In the genomic region with DNA sequence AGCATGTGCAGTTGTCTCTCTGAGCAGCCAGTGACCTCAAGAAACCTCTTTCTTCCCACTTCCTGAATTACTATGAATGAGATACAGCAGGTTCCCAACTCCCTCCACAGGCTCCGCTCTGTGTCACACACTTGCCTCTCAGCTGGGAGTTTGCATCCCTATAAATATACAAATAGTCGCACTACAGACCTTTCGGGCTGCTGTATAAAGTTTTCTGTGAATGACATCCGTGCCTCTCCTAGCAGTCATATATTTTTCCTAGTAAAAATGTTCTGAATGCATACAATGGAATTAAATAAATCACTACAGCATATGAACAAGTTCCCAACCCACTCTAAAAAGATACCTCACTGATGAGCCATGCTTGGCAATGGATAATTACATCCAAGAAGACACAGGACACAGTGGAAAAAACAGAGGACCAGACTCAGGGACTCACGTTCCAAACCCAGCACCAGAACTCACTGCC, we compare ENCODE assay signal across 11 cellular contexts.
A peak's percentile ranks its signal among the peaks of the same experiment; 100 is the strongest.
DNase-seq lines count a peak whose midpoint lies in the region; ATAC-seq, FAIRE-seq and TF ChIP-seq lines count a peak whose summit lies in the region.
"Had no signal": no experiment of that assay in that cellular context is flagged by ENCODE, and none has a peak within 500 bp of the region (broad histone marks: within the 10 kb centered on the region; RNA-seq: fewer than 3 reads in every experiment).

No MANE protein-coding gene starts in this region.

- POLR2A ChIA-PET in HCT116 (lab: Charles Lee) (no interaction called here), GM12878 (lab: Charles Lee) (no interaction called here)

- TSS peak; percentile 26 for BruUV-seq in HCT116 (replicated peaks; lab: Mats Ljungman, UMichigan)
- TSS peak; percentile 24 for BruUV-seq in GM12878 (replicated peaks; lab: Mats Ljungman, UMichigan)

- ATAC-seq in HCT116 (no peak), GM12878 (no peak), SK-N-SH treated with all-trans-retinoic acid at 6 μM for 48 hours (no peak)
- ATAC-seq: left cardiac atrium had no signal

- H3K27ac ChIP-seq in HCT116 (ENCODE audit: low read depth, low read length) (no peak overlapping the region), GM12878 (ENCODE audit: control insufficient read depth, insufficient read depth) (no peak overlapping the region), muscle layer of duodenum (ENCODE audit: low read length) (peak overlapping the region; percentile 78), WERI-Rb-1 (no peak overlapping the region)

- no peak for TF ChIP-seq EP300 in GM12878 (IDR thresholded peaks at IDR 0.05; ENCODE audit: borderline replicate concordance in 1 of 2, control insufficient read depth in 1 of 2, low read depth in 2 of 2, low read length in 2 of 2)

- no peak overlapping the region for H3K9ac ChIP-seq in HCT116 (ENCODE audit: low read length)
- no peak overlapping the region for H3K9ac ChIP-seq in GM12878 (ENCODE audit: control insufficient read depth, insufficient read depth, low read length)

- H3K36me3 ChIP-seq in HCT116 (ENCODE audit: control insufficient read depth in 1 of 2, insufficient read depth in 2 of 2, low read length in 2 of 2) (peaks cover 4 to 16% of the 10 kb centered on the region in 2 experiments; a peak in 2 of 4 replicates), GM12878 (ENCODE audit: control insufficient read depth in 2 of 2, insufficient read depth in 2 of 2, low read length in 1 of 2) (peaks cover 12 to 19% of the 10 kb centered on the region in 2 experiments), muscle layer of duodenum (ENCODE audit: control insufficient read depth in 1 of 2, insufficient read depth in 2 of 2, low read length in 2 of 2) (peaks cover 0 to 17% of the 10 kb centered on the region in 2 donors), WERI-Rb-1 (peaks cover 23% of the 10 kb centered on the region)

- H3K79me2 ChIP-seq in HCT116 (ENCODE audit: insufficient read depth, low read length): peaks cover 58% of the 10 kb centered on the region
- peaks cover 37% of the 10 kb centered on the region for H3K79me2 ChIP-seq in GM12878 (ENCODE audit: control insufficient read depth, insufficient read depth, low read length)

- H4K20me1 ChIP-seq in HCT116 (ENCODE audit: insufficient read depth) (peaks cover 8% of the 10 kb centered on the region), GM12878 (ENCODE audit: control insufficient read depth, insufficient read depth) (no peaks in the 10 kb centered on the region; the same call in 1 of the 2 replicates)

- H2AFZ ChIP-seq in HCT116 (ENCODE audit: low read depth, low read length, poor library complexity, severe bottlenecking) (no peak overlapping the region), GM12878 (ENCODE audit: control insufficient read depth, low read depth, low read length) (no peak overlapping the region)

- CTCF ChIA-PET in HCT116 (lab: Charles Lee) (no interaction called here), GM12878 (lab: Yijun Ruan, JAX) (no interaction called here)

- no peaks in the 10 kb centered on the region for H3K9me3 ChIP-seq in HCT116 (ENCODE audit: control insufficient read depth in 1 of 2, insufficient read depth in 1 of 2, low read depth in 1 of 2, low read length in 2 of 2)
- H3K9me3 ChIP-seq in GM12878 (replicated peaks; ENCODE audit: control insufficient read depth, insufficient read depth, low read length): no peaks in the 10 kb centered on the region
- H3K9me3 ChIP-seq in muscle layer of duodenum (ENCODE audit: control insufficient read depth in 1 of 2, low read length in 2 of 2): no peaks in the 10 kb centered on the region
- H3K9me3 ChIP-seq in WERI-Rb-1 (ENCODE audit: severe bottlenecking): no peaks in the 10 kb centered on the region

- in situ Hi-C loops in GM12878 (cut with MboI): no loop called here

- H3K27me3 ChIP-seq in HCT116 (ENCODE audit: insufficient read depth, low read length): no peaks in the 10 kb centered on the region
- no peaks in the 10 kb centered on the region for H3K27me3 ChIP-seq in GM12878 (replicated peaks in 1 of 2; ENCODE audit: control insufficient read depth in 2 of 2, insufficient read depth in 2 of 2, low read length in 1 of 2)
- no peaks in the 10 kb centered on the region for H3K27me3 ChIP-seq in muscle layer of duodenum (ENCODE audit: low read depth, low read length)
- H3K27me3 ChIP-seq in WERI-Rb-1 (ENCODE audit: insufficient read depth, low read depth, severe bottlenecking): no peaks in the 10 kb centered on the region

- WGBS in GM12878 (ENCODE audit: insufficient coverage, insufficient replicate concordance, low lambda C conversion rate, missing lambda C conversion rate): 90% methylated on average over 5 of the region's 5 CpGs

- peak; percentile 28 for DNase-seq in CD1c-positive myeloid dendritic cell (ENCODE audit: extremely low spot score)
- no peak for DNase-seq in HCT116 (ENCODE audit: low read depth, low spot score)
- DNase-seq in GM12878 (ENCODE audit: low read depth, low spot score): no peak
- DNase-seq in activated effector memory CD4-positive, alpha-beta T cell treated with anti-CD3 and anti-CD28 coated beads, Interleukin-2, amount 50 U/mL, for 16 hours: no peak
- DNase-seq in stimulated activated CD8-positive, alpha-beta memory T cell treated with anti-CD3 and anti-CD28 coated beads, Interleukin-4, amount 100 ng/mL, for 48 hours: no peak
- no peak for DNase-seq in WERI-Rb-1
- DNase-seq: COR-L47, left cardiac atrium had no signal

- FAIRE-seq in GM12878 (lab: Jason Lieb, UNC): no peak
- FAIRE-seq: colon had no signal

- H3K4me2 ChIP-seq in HCT116 (ENCODE audit: low read length): no peak overlapping the region
- H3K4me2 ChIP-seq in GM12878 (ENCODE audit: control insufficient read depth, insufficient read depth): no peak overlapping the region

- H3K4me1 ChIP-seq in HCT116 (ENCODE audit: control insufficient read depth in 1 of 2, insufficient read depth in 2 of 2, low read length in 2 of 2): no peaks in the 10 kb centered on the region
- H3K4me1 ChIP-seq in GM12878 (ENCODE audit: control insufficient read depth, insufficient read depth, low read length): no peaks in the 10 kb centered on the region; the same call in 1 of the 2 replicates
- peaks cover 19 to 55% of the 10 kb centered on the region in 2 donors for H3K4me1 ChIP-seq in muscle layer of duodenum (ENCODE audit: control insufficient read depth in 1 of 2, insufficient read depth in 2 of 2, low read length in 2 of 2)

- TF ChIP-seq RAD21 in HCT116 (IDR thresholded peaks at IDR 0.05; ENCODE audit: low read depth) (no peak), GM12878 (IDR thresholded peaks at IDR 0.05; ENCODE audit: insufficient read depth, low read depth, low read length) (no peak)

- SMC1A ChIA-PET in GM12878 (lab: Charles Lee; ENCODE audit: uncharacterized antibody, unreplicated experiment): no interaction called here

- intact Hi-C loops in HCT116 (cut with micrococcal nuclease): no loop called here
- intact Hi-C loops in GM12878 (cut with micrococcal nuclease; ENCODE audit: unreplicated experiment): no loop called here

- TF ChIP-seq CTCF in HCT116 (IDR thresholded peaks at IDR 0.05 in 2 of 3, conservative IDR thresholded peaks at IDR 0.05 in 1 of 3; ENCODE audit: borderline replicate concordance in 1 of 3, insufficient read depth in 1 of 3, low read depth in 2 of 3, low read length in 2 of 3) (no peak), GM12878 (IDR thresholded peaks at IDR 0.05 in 2 of 3, conservative IDR thresholded peaks at IDR 0.05 in 1 of 3; ENCODE audit: control insufficient read depth in 2 of 3, extremely low read depth in 1 of 3, insufficient read depth in 1 of 3, low read depth in 3 of 3, low read length in 3 of 3) (no peak), WERI-Rb-1 (IDR thresholded peaks at IDR 0.05; ENCODE audit: low read depth, low read length) (no peak)

- H3K9me2 ChIP-seq in HCT116 (ENCODE audit: insufficient read depth): no peaks in the 10 kb centered on the region

- TF ChIP-seq POLR2A in HCT116 (IDR thresholded peaks at IDR 0.05; ENCODE audit: borderline replicate concordance, extremely low read depth, insufficient read depth, insufficient read length) (no peak), GM12878 (IDR thresholded peaks at IDR 0.05; ENCODE audit: low read depth, low read length) (no peak)

- H3K4me3 ChIP-seq in HCT116 (replicated peaks in 1 of 2; ENCODE audit: low read depth in 1 of 2, low read length in 2 of 2): no peak overlapping the region
- no peak overlapping the region for H3K4me3 ChIP-seq in GM12878
- no peak overlapping the region for H3K4me3 ChIP-seq in muscle layer of duodenum (ENCODE audit: low read depth in 1 of 2, low read length in 2 of 2)
- H3K4me3 ChIP-seq in WERI-Rb-1 (ENCODE audit: low read depth, low read length): no peak overlapping the region

- RAD21 ChIA-PET in HCT116 (lab: Charles Lee; ENCODE audit: low non-redundant PET in 1 of 2, low total read pairs in 2 of 2, uncharacterized antibody in 2 of 2, unreplicated experiment in 2 of 2): no interaction called here
- RAD21 ChIA-PET in GM12878 (lab: Charles Lee; ENCODE audit: unreplicated experiment): no interaction called here

TF ChIP-seq in HCT116, 20 proteins besides CTCF, POLR2A, EP300 and RAD21 (continues in another document):
- TF ChIP-seq EGR1 (IDR thresholded peaks at IDR 0.05; ENCODE audit: low read depth): no peak
- no peak for TF ChIP-seq ELF1 (IDR thresholded peaks at IDR 0.05; ENCODE audit: borderline replicate concordance, low read depth)
- no peak for TF ChIP-seq EZH2 (IDR thresholded peaks at IDR 0.05)

TF ChIP-seq in GM12878, 131 proteins besides CTCF, POLR2A, EP300 and RAD21 (continues in another document):
- TF ChIP-seq, protein P1, sequence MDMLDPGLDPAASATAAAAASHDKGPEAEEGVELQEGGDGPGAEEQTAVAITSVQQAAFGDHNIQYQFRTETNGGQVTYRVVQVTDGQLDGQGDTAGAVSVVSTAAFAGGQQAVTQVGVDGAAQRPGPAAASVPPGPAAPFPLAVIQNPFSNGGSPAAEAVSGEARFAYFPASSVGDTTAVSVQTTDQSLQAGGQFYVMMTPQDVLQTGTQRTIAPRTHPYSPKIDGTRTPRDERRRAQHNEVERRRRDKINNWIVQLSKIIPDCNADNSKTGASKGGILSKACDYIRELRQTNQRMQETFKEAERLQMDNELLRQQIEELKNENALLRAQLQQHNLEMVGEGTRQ (IDR thresholded peaks at IDR 0.05; ENCODE audit: borderline replicate concordance, low read depth, low read length): no peak
- no peak for TF ChIP-seq SREBF1 (IDR thresholded peaks at IDR 0.05; ENCODE audit: low read length)
- no peak for TF ChIP-seq YY1 (IDR thresholded peaks at IDR 0.05; ENCODE audit: low read depth, low read length)
